ENCODE assay signal across 17 cellular contexts in the genomic region with DNA sequence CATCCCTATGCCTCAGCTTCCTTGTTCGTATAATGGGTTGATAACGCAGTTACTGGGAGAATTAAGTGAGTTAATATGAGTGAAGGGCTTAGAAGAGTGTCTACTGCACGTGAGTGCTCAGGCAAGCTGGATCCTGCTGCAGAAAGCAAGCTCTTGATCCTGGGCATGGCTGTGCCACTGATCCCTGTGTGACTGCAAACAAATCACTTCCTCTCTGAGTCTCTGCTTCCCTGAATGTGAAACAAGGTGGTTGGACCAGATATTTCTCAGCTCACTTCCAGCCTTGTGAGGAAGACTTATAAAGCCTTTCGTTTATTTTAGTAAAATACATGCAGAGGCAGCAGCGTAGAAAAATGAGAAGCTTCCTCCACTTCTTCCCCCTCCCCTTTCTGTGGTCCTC. TPM values are rescaled to one million over a fixed set of nuclear protein-coding genes. Genes with fewer than 3 reads are reported as not detected.
DNase-seq lines count a peak whose midpoint lies in the region; FAIRE-seq and TF ChIP-seq lines count a peak whose summit lies in the region.
"Had no signal": no experiment of that assay in that cellular context is flagged by ENCODE, and none has a peak within 500 bp of the region (broad histone marks: within the 10 kb centered on the region; RNA-seq: fewer than 3 reads in every experiment).

No MANE protein-coding gene starts in this region.

- H3K79me2 ChIP-seq in DOHH2 (ENCODE audit: control insufficient read depth, low read length) (no peaks in the 10 kb centered on the region), endothelial cell of umbilical vein (ENCODE audit: control insufficient read depth, insufficient read depth, low read length) (no peaks in the 10 kb centered on the region)

- peak; percentile 54 for FAIRE-seq in endothelial cell of umbilical vein (lab: Jason Lieb, UNC)
- FAIRE-seq: kidney had no signal

- CTCF ChIA-PET in endothelial cell of umbilical vein (lab: Charles Lee) = interaction anchor here (1.0 to 1.9 kb wide), 3 partner anchors 9 to 258 kb away, joined by 3 to 8 read pairs (median 6); no protein-coding TSS in a partner anchor
- CTCF ChIA-PET in RWPE1 (lab: Yijun Ruan, JAX) = interaction anchor here (0.6 kb wide), 1 partner anchor 160 kb away, joined by 3 read pairs; no protein-coding TSS in a partner anchor

- no peak overlapping the region for H3K27ac ChIP-seq in BLaER1 treated with 17β-estradiol and CSF1 and Interleukin-3, amounts not matched to agents 10 nM and 100 nM
- H3K27ac ChIP-seq in DOHH2 (ENCODE audit: low read depth, low read length) = peak overlapping the region; percentile 15; the same call in 1 of the 2 replicates
- H3K27ac ChIP-seq in endothelial cell of umbilical vein (ENCODE audit: insufficient read depth, low read depth, low read length) = no peak overlapping the region
- H3K27ac ChIP-seq in transverse colon = no peak overlapping the region
- no peak overlapping the region for H3K27ac ChIP-seq in RWPE1
- H3K27ac ChIP-seq: cardiac muscle cell, right atrium auricular region had no signal

- POLR2A ChIA-PET in endothelial cell of umbilical vein (lab: Charles Lee) = no interaction called here
- POLR2A ChIA-PET in RWPE1 (lab: Yijun Ruan, JAX; ENCODE audit: low non-redundant PET) = no interaction called here

- no peaks in the 10 kb centered on the region for H3K27me3 ChIP-seq in BLaER1 treated with 17β-estradiol and CSF1 and Interleukin-3, amounts not matched to agents 10 nM and 100 nM
- no peaks in the 10 kb centered on the region for H3K27me3 ChIP-seq in DOHH2 (ENCODE audit: control insufficient read depth, low read length)
- no peaks in the 10 kb centered on the region for H3K27me3 ChIP-seq in endothelial cell of umbilical vein (ENCODE audit: control insufficient read depth in 2 of 2, insufficient read depth in 2 of 2, low read length in 2 of 2)
- H3K27me3 ChIP-seq in transverse colon = no peaks in the 10 kb centered on the region
- H3K27me3 ChIP-seq: cardiac muscle cell, right atrium auricular region had no signal

- intact Hi-C loops in endothelial cell of umbilical vein (cut with micrococcal nuclease) (no loop called here), transverse colon (cut with DNase I; ENCODE audit: low total_unique reads) (no loop called here)

- no peak for TF ChIP-seq POLR2A in endothelial cell of umbilical vein (IDR thresholded peaks at IDR 0.05; ENCODE audit: low read depth, low read length)
- TF ChIP-seq POLR2A in transverse colon (IDR thresholded peaks at IDR 0.05) = no peak

- in situ Hi-C loops in transverse colon (cut with MboI; ENCODE audit: low pct_ligation_motif_present in 1 of 4, low pct_unique_long_range_greater_than_20kb in 1 of 4, low sequenced_read_pairs in 3 of 4) = no loop called here

- TF ChIP-seq EP300 in transverse colon (IDR thresholded peaks at IDR 0.05; ENCODE audit: low read depth) = no peak

- H3K4me2 ChIP-seq in BLaER1 treated with 17β-estradiol and CSF1 and Interleukin-3, amounts not matched to agents 10 nM and 100 nM = peak overlapping the region; percentile 79 to 99 (median 90)
- peak overlapping the region; percentile 49 for H3K4me2 ChIP-seq in DOHH2 (ENCODE audit: low read length)
- H3K4me2 ChIP-seq in endothelial cell of umbilical vein (ENCODE audit: insufficient read depth, low read length) = no peak overlapping the region

- no TSS peak for BruUV-seq in endothelial cell of umbilical vein (replicated peaks; lab: Mats Ljungman, UMichigan)

- 42 to 71% methylated on average over 3 to 5 of the region's 5 CpGs for WGBS in transverse colon (ENCODE audit: low coverage in 1 of 2), 2 donors

- H3K36me3 ChIP-seq in BLaER1 treated with 17β-estradiol and CSF1 and Interleukin-3, amounts not matched to agents 10 nM and 100 nM = peaks cover 0 to 29% (median 0%) of the 10 kb centered on the region in 11 experiments; a peak in 2 of 22 replicates
- H3K36me3 ChIP-seq in DOHH2 (ENCODE audit: control insufficient read depth, low read length) (no peaks in the 10 kb centered on the region), endothelial cell of umbilical vein (ENCODE audit: control insufficient read depth in 2 of 2, extremely low read depth in 1 of 2, insufficient read depth in 2 of 2, low read length in 2 of 2) (no peaks in the 10 kb centered on the region), transverse colon (peaks cover 0 to 4% (median 0%) of the 10 kb centered on the region in 4 donors)
- H3K36me3 ChIP-seq: cardiac muscle cell had no signal

- H3K9ac ChIP-seq in BLaER1 treated with 17β-estradiol and CSF1 and Interleukin-3, amounts not matched to agents 10 nM and 100 nM = no peak overlapping the region
- no peak overlapping the region for H3K9ac ChIP-seq in endothelial cell of umbilical vein (replicated peaks; ENCODE audit: extremely low read depth, insufficient read depth, low read length)

- no peak overlapping the region for H3K4me3 ChIP-seq in BLaER1 treated with 17β-estradiol and CSF1 and Interleukin-3, amounts not matched to agents 10 nM and 100 nM
- H3K4me3 ChIP-seq in DOHH2 (ENCODE audit: low read length) (peak overlapping the region; percentile 43), endothelial cell of umbilical vein (replicated peaks in 1 of 3; ENCODE audit: insufficient read depth in 1 of 3, low read depth in 1 of 3, low read length in 3 of 3) (no peak overlapping the region), transverse colon (no peak overlapping the region)
- H3K4me3 ChIP-seq: cardiac muscle cell, HAP-1, right atrium auricular region had no signal

- peaks cover 0 to 10% (median 0%) of the 10 kb centered on the region in 11 experiments; a peak in 3 of 22 replicates for H4K20me1 ChIP-seq in BLaER1 treated with 17β-estradiol and CSF1 and Interleukin-3, amounts not matched to agents 10 nM and 100 nM
- H4K20me1 ChIP-seq in DOHH2 (ENCODE audit: control insufficient read depth, insufficient read depth, low read depth, low read length) (no peaks in the 10 kb centered on the region), endothelial cell of umbilical vein (replicated peaks; ENCODE audit: control insufficient read depth, extremely low read depth, insufficient read depth, low read length) (no peaks in the 10 kb centered on the region)

- no peaks in the 10 kb centered on the region for H3K9me2 ChIP-seq in DOHH2 (replicated peaks; ENCODE audit: control insufficient read depth, low read length)

- TF ChIP-seq CTCF in DOHH2 (IDR thresholded peaks at IDR 0.05; ENCODE audit: low read depth, low read length, poor library complexity, severe bottlenecking) = no peak
- no peak for TF ChIP-seq CTCF in endothelial cell of umbilical vein (IDR thresholded peaks at IDR 0.05; ENCODE audit: extremely low read depth in 1 of 2, insufficient read depth in 1 of 2, low read depth in 1 of 2, low read length in 2 of 2)
- TF ChIP-seq CTCF in transverse colon (IDR thresholded peaks at IDR 0.05) = no peak
- no peak for TF ChIP-seq CTCF in RWPE1 (conservative IDR thresholded peaks at IDR 0.05; ENCODE audit: low read depth)

- peak; percentile 9 for DNase-seq in OCI-M1 (lab: John Stamatoyannopoulos, UW)
- no peak for DNase-seq in endothelial cell of umbilical vein (ENCODE audit: low read depth, low spot score)
- no peak for DNase-seq in transverse colon
- DNase-seq in NCI-H1092 treated with DMSO at 0.1 percent for 48 hours (lab: John Stamatoyannopoulos, UW) = no peak
- no peak for DNase-seq in RWPE1 (ENCODE audit: low spot score)
- DNase-seq in NCI-H2171 (lab: John Stamatoyannopoulos, UW) = no peak
- DNase-seq: C1 segment of cervical spinal cord; GF-D8; kidney; NCI-H1105 treated with DMSO at 0.1 percent for 48 hours; SIG-M5; stimulated activated CD4-positive, alpha-beta T cell treated with anti-CD3 and anti-CD28 coated beads, Interleukin-4, amount 100 ng/mL, for 1 hour had no signal

- no peak overlapping the region for H2AFZ ChIP-seq in endothelial cell of umbilical vein (ENCODE audit: low read depth, low read length)

- H3K9me3 ChIP-seq in BLaER1 treated with 17β-estradiol and CSF1 and Interleukin-3, amounts not matched to agents 10 nM and 100 nM (replicated peaks in 1 of 11) = 0 out of 22 replicates have a peak, but pooled peaks cover 0 to 4% (median 0%) of the 10 kb centered on the region in 11 experiments
- H3K9me3 ChIP-seq in DOHH2 (ENCODE audit: control insufficient read depth, insufficient read depth, low read length) (no peaks in the 10 kb centered on the region), endothelial cell of umbilical vein (replicated peaks; ENCODE audit: control insufficient read depth, insufficient read depth, low read length) (no peaks in the 10 kb centered on the region), transverse colon (no peaks in the 10 kb centered on the region)
- H3K9me3 ChIP-seq: HAP-1, right atrium auricular region had no signal

- H3K9me1 ChIP-seq in endothelial cell of umbilical vein (replicated peaks; ENCODE audit: control insufficient read depth, extremely low read depth, insufficient read depth, low read length) = no peaks in the 10 kb centered on the region

- peaks cover 56 to 82% (median 76%) of the 10 kb centered on the region in 10 experiments for H3K4me1 ChIP-seq in BLaER1 treated with 17β-estradiol and CSF1 and Interleukin-3, amounts not matched to agents 10 nM and 100 nM
- H3K4me1 ChIP-seq in DOHH2 (ENCODE audit: control insufficient read depth, low read length) (peaks cover 47% of the 10 kb centered on the region), endothelial cell of umbilical vein (ENCODE audit: control insufficient read depth, extremely low read depth, insufficient read depth, low read length) (peaks cover 19% of the 10 kb centered on the region), transverse colon (peaks cover 5 to 22% (median 13%) of the 10 kb centered on the region in 4 donors)
- H3K4me1 ChIP-seq: HAP-1 had no signal

- dilution Hi-C loops in endothelial cell of umbilical vein (cut with MboI; ENCODE audit: extremely low pct_ligation_motif_present, low sequenced_read_pairs) = no loop called here

- no peaks in the 10 kb centered on the region for H3F3A ChIP-seq in DOHH2 (ENCODE audit: control insufficient read depth, insufficient read depth)

RNA-seq across cellular contexts. Expression of a gene that starts 13.7 kb away (rescaled TPM):
- total RNA-seq in endothelial cell of umbilical vein (12.5 and 17.1 TPM in 2 replicates), transverse colon (10 to 100 TPM; 24.6 to 47.5 (median 35.6) TPM)
- polyA plus RNA-seq in endothelial cell of umbilical vein = 18.1 and 19.3 TPM in 2 replicates
- polyA plus RNA-seq in endothelial cell of umbilical vein (2011; cell fraction: cytosol; rRNA removed) = 10.4 TPM in 2 replicates
- 18.3 and 19.6 TPM in 2 replicates for polyA plus RNA-seq in endothelial cell of umbilical vein (2011; cell fraction: nucleus; rRNA removed)
- polyA plus RNA-seq in endothelial cell of umbilical vein (2012) = 7.9 and 9.5 TPM in 2 replicates
- 23.9 and 29.4 TPM in 2 replicates for polyA minus RNA-seq in endothelial cell of umbilical vein
- 14.2 TPM for polyA minus RNA-seq in endothelial cell of umbilical vein (2011; cell fraction: cytosol; rRNA and poly(A)+ RNA removed)
- 11.6 and 11.8 TPM in 2 replicates for polyA minus RNA-seq in endothelial cell of umbilical vein (2011; cell fraction: nucleus; rRNA and poly(A)+ RNA removed)

RNA-seq across cellular contexts. Expression of a gene that starts 56.0 kb away (rescaled TPM):
- total RNA-seq in endothelial cell of umbilical vein (7.3 and 9.4 TPM in 2 replicates), transverse colon (10 to 100 TPM; 46.0 to 80.5 (median 67.7) TPM)
- 5.7 and 6.8 TPM in 2 replicates for polyA plus RNA-seq in endothelial cell of umbilical vein
- 4.5 and 5.3 TPM in 2 replicates for polyA plus RNA-seq in endothelial cell of umbilical vein (2011; cell fraction: cytosol; rRNA removed)
- 14.8 and 14.9 TPM in 2 replicates for polyA plus RNA-seq in endothelial cell of umbilical vein (2011; cell fraction: nucleus; rRNA removed)
- 4.5 and 6.5 TPM in 2 replicates for polyA plus RNA-seq in endothelial cell of umbilical vein (2012)
- 5.6 and 6.3 TPM in 2 replicates for polyA minus RNA-seq in endothelial cell of umbilical vein
- polyA minus RNA-seq in endothelial cell of umbilical vein (2011; cell fraction: cytosol; rRNA and poly(A)+ RNA removed) = 11.8 TPM
- polyA minus RNA-seq in endothelial cell of umbilical vein (2011; cell fraction: nucleus; rRNA and poly(A)+ RNA removed) = 3.5 and 4.9 TPM in 2 replicates
